In the genomic region with DNA sequence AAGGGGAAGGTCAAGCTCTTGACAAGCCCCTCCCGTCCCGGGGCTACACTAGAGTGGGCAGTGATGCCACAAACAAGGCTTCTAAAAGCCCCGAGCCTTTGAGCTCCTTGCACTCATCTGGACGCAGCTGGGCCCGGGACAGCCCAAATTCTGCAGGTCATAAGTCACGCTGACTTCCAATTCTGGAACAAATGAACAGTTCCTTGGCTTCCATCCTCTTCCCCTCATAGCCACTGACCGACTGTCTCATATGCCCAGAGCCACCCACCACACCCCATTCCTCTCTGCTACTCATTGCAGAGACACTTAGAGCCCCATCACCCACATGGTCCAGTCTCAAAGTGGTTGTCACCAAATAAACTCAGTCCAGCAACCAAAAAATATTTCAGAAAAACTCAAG, we compare ENCODE assay signal across 25 cellular contexts. TPM values are rescaled to one million over a fixed set of nuclear protein-coding genes. Genes with fewer than 3 reads are reported as not detected.
DNase-seq lines count a peak whose midpoint lies in the region; ATAC-seq and TF ChIP-seq lines count a peak whose summit lies in the region.
"Had no signal": no experiment of that assay in that cellular context is flagged by ENCODE, and none has a peak within 500 bp of the region (broad histone marks: within the 10 kb centered on the region; RNA-seq: fewer than 3 reads in every experiment).

No MANE protein-coding gene starts in this region.

- H3K9ac ChIP-seq in H9 (ENCODE audit: extremely low read depth, insufficient read length, low read length) = no peak overlapping the region

- H3K4me1 ChIP-seq in H9 (ENCODE audit: insufficient read depth, low read length) = peaks cover 6% of the 10 kb centered on the region; the same call in 1 of the 2 replicates
- peaks cover 19% of the 10 kb centered on the region for H3K4me1 ChIP-seq in left ventricle myocardium inferior
- H3K4me1 ChIP-seq in upper lobe of right lung = peaks cover 16% of the 10 kb centered on the region

- intact Hi-C loops in left ventricle myocardium inferior (cut with micrococcal nuclease) = loop anchor here (10.0 kb wide), 1 partner anchor 98 kb away; no protein-coding TSS in a partner anchor
- intact Hi-C loops in posterior vena cava (cut with DNase I) = loop anchor here (5.0 to 10.0 kb wide), 5 partner anchors 36 to 168 kb away; no protein-coding TSS in a partner anchor
- intact Hi-C loops in upper lobe of right lung (cut with DNase I) = no loop called here

- H2BK15ac ChIP-seq in H9 (ENCODE audit: low read depth, low read length) = no peak overlapping the region

- no peaks in the 10 kb centered on the region for H3K79me2 ChIP-seq in H9 (ENCODE audit: insufficient read depth, low read length)

- H3K9me3 Mint-ChIP-seq in H9 (peaks cover 8 to 11% of the 10 kb centered on the region in 2 experiments; a peak in 4 of 5 replicates), glutamatergic neuron (ENCODE audit: unreplicated experiment) (no peaks in the 10 kb centered on the region), T-cell (peaks cover 0 to 5% (median 2%) of the 10 kb centered on the region in 3 donors)
- H3K9me3 Mint-ChIP-seq: activated CD8-positive, alpha-beta T cell treated with anti-CD3 and anti-CD28 coated beads for 36 hours had no signal

- no peak overlapping the region for H2BK120ac ChIP-seq in H9 (ENCODE audit: low read depth, low read length, poor library complexity, severe bottlenecking)

- H4K20me1 ChIP-seq in H9 (ENCODE audit: control insufficient read depth, insufficient read depth, insufficient read length) = no peaks in the 10 kb centered on the region

- no peaks in the 10 kb centered on the region for H3K23me2 ChIP-seq in H9 (ENCODE audit: insufficient read length, low read depth, low read length, poor library complexity, severe bottlenecking)

- no peak overlapping the region for H2BK20ac ChIP-seq in H9 (ENCODE audit: low read depth, low read length, poor library complexity, severe bottlenecking)

- no peak overlapping the region for H4K8ac ChIP-seq in H9 (replicated peaks; ENCODE audit: insufficient read length, low read depth, low read length)

- no peak overlapping the region for H3K4me2 ChIP-seq in H9 (ENCODE audit: insufficient read depth, insufficient read length, low read length)

- no peak overlapping the region for H2AFZ ChIP-seq in H9 (ENCODE audit: low read length)

- no peaks in the 10 kb centered on the region for H3K36me3 ChIP-seq in left ventricle myocardium inferior
- no peaks in the 10 kb centered on the region for H3K36me3 ChIP-seq in upper lobe of right lung
- H3K36me3 ChIP-seq: neutrophil, stomach had no signal

- TF ChIP-seq CTCF in H9 (conservative IDR thresholded peaks at IDR 0.05) (no peak), left ventricle myocardium inferior (IDR thresholded peaks at IDR 0.05; ENCODE audit: borderline replicate concordance) (no peak), upper lobe of right lung (IDR thresholded peaks at IDR 0.05) (no peak), glutamatergic neuron (IDR thresholded peaks at IDR 0.05; ENCODE audit: partially characterized antibody, unreplicated experiment) (no peak)

- no peak overlapping the region for H3T11ph ChIP-seq in H9 (ENCODE audit: low read length)

- CTCF ChIA-PET in T-cell (lab: Charles Lee) = interaction anchor here in 1 of 2 donors (1.0 kb wide), 1 partner anchor 44 kb away, joined by 3 read pairs; no protein-coding TSS in a partner anchor

- H3K4me3 ChIP-seq in left ventricle myocardium inferior (no peak overlapping the region), upper lobe of right lung (no peak overlapping the region)
- H3K4me3 ChIP-seq: mucosa of descending colon, stomach had no signal

- H3K36me3 Mint-ChIP-seq in H9 (ENCODE audit: insufficient read depth in 1 of 3, low read depth in 3 of 3) (peaks cover 3 to 8% (median 3%) of the 10 kb centered on the region in 3 experiments; a peak in 6 of 7 replicates), glutamatergic neuron (ENCODE audit: unreplicated experiment) (peaks cover 6% of the 10 kb centered on the region), T-cell (no peaks in the 10 kb centered on the region)
- H3K36me3 Mint-ChIP-seq: brain; CD8-positive, alpha-beta T cell had no signal

- peaks cover 21% of the 10 kb centered on the region for H3K27me3 Mint-ChIP-seq in H9 (ENCODE audit: low read depth)
- peaks cover 10% of the 10 kb centered on the region for H3K27me3 Mint-ChIP-seq in glutamatergic neuron (ENCODE audit: unreplicated experiment)
- peaks cover 20 to 27% of the 10 kb centered on the region in 2 donors for H3K27me3 Mint-ChIP-seq in T-cell

- H3K27me3 ChIP-seq in H9 (ENCODE audit: insufficient read depth, low read length) = no peaks in the 10 kb centered on the region
- H3K27me3 ChIP-seq in left ventricle myocardium inferior (ENCODE audit: low read depth) = no peaks in the 10 kb centered on the region
- H3K27me3 ChIP-seq in upper lobe of right lung = peaks cover 6% of the 10 kb centered on the region

- POLR2A ChIA-PET in T-cell (lab: Charles Lee) = interaction anchor here in 1 of 2 donors (0.5 kb wide), 1 partner anchor 718 kb away, joined by 3 read pairs; no protein-coding TSS in a partner anchor

- H3K27ac ChIP-seq in H9 (ENCODE audit: insufficient read length, low read depth, low read length) = no peak overlapping the region
- peak overlapping the region; percentile 56 for H3K27ac ChIP-seq in left ventricle myocardium inferior (replicated peaks)
- H3K27ac ChIP-seq in upper lobe of right lung = peak overlapping the region; percentile 71
- H3K27ac ChIP-seq: neutrophil had no signal

- H3K4ac ChIP-seq in H9 (ENCODE audit: low read depth, low read length) = no peak overlapping the region

- peaks cover 6% of the 10 kb centered on the region for H3K9me3 ChIP-seq in H9 (ENCODE audit: control insufficient read depth, low read depth, low read length)
- H3K9me3 ChIP-seq in left ventricle myocardium inferior (replicated peaks) = peaks cover 13% of the 10 kb centered on the region
- no peaks in the 10 kb centered on the region for H3K9me3 ChIP-seq in upper lobe of right lung
- H3K9me3 ChIP-seq: mucosa of descending colon, neutrophil had no signal

- no peak overlapping the region for H3K56ac ChIP-seq in H9 (ENCODE audit: insufficient read length, low read depth, low read length)

- no peak overlapping the region for H4K91ac ChIP-seq in H9 (ENCODE audit: insufficient read length, low read depth, low read length)

- ATAC-seq in upper lobe of right lung (no peak), T-cell (replicated peaks in 1 of 4) (no peak), HG02840 (IDR thresholded peaks at IDR 0.05; ENCODE audit: low FRiP score, unreplicated experiment) (no peak)
- ATAC-seq: activated CD8-positive, alpha-beta T cell treated with anti-CD3 and anti-CD28 coated beads for 36 hours; CD8-positive, alpha-beta T cell; left lobe of liver; mucosa of descending colon had no signal

- no CpG with 5 or more reads among the region's 7 CpGs for WGBS in H9 (ENCODE audit: extremely low coverage, insufficient read length, low lambda C conversion rate)

- H3K23ac ChIP-seq in H9 (ENCODE audit: insufficient read length, low read depth, low read length) = no peak overlapping the region

- H3K79me1 ChIP-seq in H9 (ENCODE audit: insufficient read depth, low read depth, low read length, poor library complexity, severe bottlenecking) = no peaks in the 10 kb centered on the region

- H2AK5ac ChIP-seq in H9 (ENCODE audit: insufficient read length, low read length) = no peak overlapping the region

- H3K18ac ChIP-seq in H9 (ENCODE audit: insufficient read length, low read depth, low read length) = peak overlapping the region; percentile 23

- H4K5ac ChIP-seq in H9 (ENCODE audit: insufficient read length, low read depth, low read length) = no peak overlapping the region

- H2BK12ac ChIP-seq in H9 (ENCODE audit: insufficient read length, low read depth, low read length) = no peak overlapping the region

- H3K4me1 Mint-ChIP-seq in H9 = peaks cover 14 to 16% of the 10 kb centered on the region in 2 experiments
- H3K4me1 Mint-ChIP-seq in glutamatergic neuron (ENCODE audit: low read depth, unreplicated experiment) = peaks cover 7% of the 10 kb centered on the region
- no peaks in the 10 kb centered on the region for H3K4me1 Mint-ChIP-seq in T-cell

- no peak for DNase-seq in H9
- no peak for DNase-seq in left ventricle myocardium inferior
- DNase-seq in posterior vena cava (ENCODE audit: low spot score) = peak; percentile 86
- DNase-seq in upper lobe of right lung = no peak
- DNase-seq in glutamatergic neuron = no peak
- DNase-seq in T-cell = no peak
- DNase-seq: activated CD8-positive, alpha-beta T cell treated with anti-CD3 and anti-CD28 coated beads for 36 hours; activated effector memory CD4-positive, alpha-beta T cell treated with anti-CD3 and anti-CD28 coated beads, Interleukin-2, amount 50 U/mL, for 16 hours; activated T-cell treated with anti-CD3 and anti-CD28 coated beads for 4 hours; AML-193; CD8-positive, alpha-beta T cell; DMS53; head of caudate nucleus; mucosa of descending colon; NCI-H1092 treated with DMSO at 0.1 percent for 48 hours; NCI-H1930; NCI-H226; NCI-H82; SIG-M5; stomach had no signal

- H3K4me3 Mint-ChIP-seq in H9 (no peak overlapping the region), glutamatergic neuron (ENCODE audit: unreplicated experiment) (no peak overlapping the region), T-cell (no peak overlapping the region)
- H3K4me3 Mint-ChIP-seq: activated CD8-positive, alpha-beta T cell treated with anti-CD3 and anti-CD28 coated beads for 36 hours; brain; CD8-positive, alpha-beta T cell had no signal

- no peak overlapping the region for H3K14ac ChIP-seq in H9 (ENCODE audit: insufficient read depth, low read length)

- H2BK5ac ChIP-seq in H9 (ENCODE audit: insufficient read length, low read length) = no peak overlapping the region

- H3K27ac Mint-ChIP-seq in H9 (no peak overlapping the region), glutamatergic neuron (ENCODE audit: unreplicated experiment) (no peak overlapping the region), T-cell (no peak overlapping the region)
- H3K27ac Mint-ChIP-seq: activated CD8-positive, alpha-beta T cell treated with anti-CD3 and anti-CD28 coated beads for 36 hours; brain; CD8-positive, alpha-beta T cell had no signal

RNA-seq across cellular contexts. Expression of a gene that starts 32.8 kb away (rescaled TPM):
- total RNA-seq in H9 (2021) (0.07 and 0.09 TPM in 2 replicates), left ventricle myocardium inferior (22.5 TPM), posterior vena cava (100 to 1,000 TPM; 172 to 283 TPM), upper lobe of right lung (91.8 TPM), glutamatergic neuron (ENCODE audit: unreplicated experiment) (not detected), T-cell (under 1 TPM in 3 of 5 donors, not detected in 2; 0.13 to 0.18 (median 0.13) TPM)
- total RNA-seq: activated CD8-positive, alpha-beta T cell treated with anti-CD3 and anti-CD28 coated beads for 36 hours; CD8-positive, alpha-beta T cell had no signal

RNA-seq across cellular contexts. Expression of a gene that starts 51.1 kb away (rescaled TPM):
- total RNA-seq in H9 (2021) (0.68 and 1.1 TPM in 2 replicates), left ventricle myocardium inferior (not detected), posterior vena cava (not detected), upper lobe of right lung (not detected), glutamatergic neuron (ENCODE audit: unreplicated experiment) (not detected), T-cell (not detected)
- total RNA-seq: activated CD8-positive, alpha-beta T cell treated with anti-CD3 and anti-CD28 coated beads for 36 hours; CD8-positive, alpha-beta T cell; left lobe of liver; mucosa of descending colon; renal cortical epithelial cell; stomach had no signal

Comparison
In these comparisons a context has a peak if more than half of its experiments do, and no peak if none do; other contexts are left out.
1. RNA of a gene that starts 32.8 kb away (total RNA-seq): 172 to 283 TPM in posterior vena cava, 91.8 TPM in upper lobe of right lung (single experiment) and 22.5 TPM in left ventricle myocardium inferior (single experiment); 0.13 to 0.18 TPM in T-cell, 0.07 to 0.09 TPM in H9 and not detected in glutamatergic neuron (single experiment); every median in the first group is over 10 times any median in the second.